Comparison of ENCODE assay signal across 18 cellular contexts in the genomic region with DNA sequence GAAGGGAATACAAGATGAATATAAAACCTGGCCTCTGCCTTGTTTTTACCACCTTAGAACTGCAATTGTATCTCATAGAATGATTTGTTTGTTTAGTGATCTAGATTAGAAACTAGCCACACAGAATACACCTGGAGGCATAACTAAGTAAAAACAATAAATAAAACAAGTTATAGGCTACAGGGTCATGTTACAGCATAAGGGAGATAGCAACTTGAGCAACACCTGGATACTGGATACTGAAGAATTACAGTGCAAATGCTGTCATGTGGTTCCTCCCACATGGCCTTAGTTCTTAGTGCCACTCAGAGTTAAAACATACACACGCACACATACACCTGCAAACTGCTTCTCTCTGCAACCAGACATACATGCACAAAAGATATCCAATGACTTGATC.
DNase-seq lines count a peak whose midpoint lies in the region; ATAC-seq and TF ChIP-seq lines count a peak whose summit lies in the region.
"Had no signal": no experiment of that assay in that cellular context is flagged by ENCODE, and none has a peak within 500 bp of the region (broad histone marks: within the 10 kb centered on the region; RNA-seq: fewer than 3 reads in every experiment).

No MANE protein-coding gene starts in this region.

- ATAC-seq in Panc1 (peak; percentile 42; the same call in 1 of the 2 replicates), HG02642 (IDR thresholded peaks at IDR 0.05; ENCODE audit: poor library complexity, unreplicated experiment) (no peak)

- no peaks in the 10 kb centered on the region for H3K9me3 ChIP-seq in Panc1 (ENCODE audit: control insufficient read depth, insufficient read depth, low read depth, low read length)
- H3K9me3 ChIP-seq in neuronal stem cell (replicated peaks in 1 of 2; ENCODE audit: control insufficient read depth in 2 of 2, insufficient read depth in 1 of 2, low read depth in 1 of 2, low read length in 2 of 2) = no peaks in the 10 kb centered on the region
- H3K9me3 ChIP-seq: testis had no signal

- intact Hi-C loops in Panc1 (cut with micrococcal nuclease; ENCODE audit: unreplicated experiment) = no loop called here

- H4K91ac ChIP-seq in neuronal stem cell (ENCODE audit: low read depth, low read length, poor library complexity) = no peak overlapping the region

- H2BK15ac ChIP-seq in neuronal stem cell (ENCODE audit: low read length) = no peak overlapping the region

- H3K4me1 ChIP-seq in Panc1 (ENCODE audit: control insufficient read depth, insufficient read depth, low read length) (no peaks in the 10 kb centered on the region; the same call in 1 of the 2 replicates), neuronal stem cell (ENCODE audit: control insufficient read depth in 2 of 2, insufficient read depth in 1 of 2, low read depth in 1 of 2, low read length in 2 of 2) (peaks cover 3 to 4% of the 10 kb centered on the region in 2 donors)
- H3K4me1 ChIP-seq: testis had no signal

- POLR2A ChIA-PET in Panc1 (lab: Charles Lee) = no interaction called here

- TF ChIP-seq CTCF in Panc1 (IDR thresholded peaks at IDR 0.05) = no peak

- peak in 2 of 3 experiments; percentile 20 to 63 for DNase-seq in NCI-H1417 (lab: John Stamatoyannopoulos, UW)
- no peak for DNase-seq in NCI-H1417 treated with DMSO at 0.1 percent for 48 hours (lab: John Stamatoyannopoulos, UW)
- DNase-seq in NCI-H2029 (lab: John Stamatoyannopoulos, UW) = peak; percentile 53
- no peak for DNase-seq in Panc1 (ENCODE audit: low read depth, low spot score)
- DNase-seq in neuronal stem cell (ENCODE audit: low spot score) = no peak
- no peak for DNase-seq in iPS-NIHi11 (ENCODE audit: low spot score)
- DNase-seq in activated effector memory CD4-positive, alpha-beta T cell treated with anti-CD3 and anti-CD28 coated beads, Interleukin-2, amount 50 U/mL, for 16 hours = no peak
- DNase-seq: 8988T; activated CD4-positive, alpha-beta T cell treated with anti-CD3 and anti-CD28 coated beads, Interleukin-2, amount 50 U/mL, for 4 hours; activated naive CD4-positive, alpha-beta T cell treated with anti-CD3 and anti-CD28 coated beads for 36 hours; DMS79; kidney glomerular epithelial cell; mesendoderm; NCI-H2171 treated with DMSO at 0.1 percent for 48 hours; SHP77; T-helper 1 cell; testis had no signal

- H3K27ac ChIP-seq in Panc1 (ENCODE audit: low read length) (no peak overlapping the region), neuronal stem cell (replicated peaks; ENCODE audit: low read length) (no peak overlapping the region)
- H3K27ac ChIP-seq: testis had no signal

- in situ Hi-C loops in Panc1 (cut with HindIII; ENCODE audit: low pct_unique_long_range_greater_than_20kb, low sequenced_read_pairs) = no loop called here

- no peak overlapping the region for H2BK5ac ChIP-seq in neuronal stem cell (ENCODE audit: low read length)

- no peak overlapping the region for H3K9ac ChIP-seq in neuronal stem cell (ENCODE audit: low read depth, low read length, poor library complexity)

- H2AFZ ChIP-seq in neuronal stem cell (ENCODE audit: low read length) = peak overlapping the region; percentile 58

- no peaks in the 10 kb centered on the region for H3K79me1 ChIP-seq in neuronal stem cell (ENCODE audit: low read depth, low read length)

- no peak overlapping the region for H3K18ac ChIP-seq in neuronal stem cell (ENCODE audit: low read length)

- BruUV-seq in Panc1 (replicated peaks; lab: Mats Ljungman, UMichigan) = no TSS peak

- H3K36me3 ChIP-seq in Panc1 (ENCODE audit: control insufficient read depth, insufficient read depth, low read length) (no peaks in the 10 kb centered on the region), neuronal stem cell (replicated peaks in 1 of 2; ENCODE audit: control insufficient read depth in 2 of 2, insufficient read depth in 2 of 2, low read length in 2 of 2) (no peaks in the 10 kb centered on the region)

- no peak overlapping the region for H3K14ac ChIP-seq in neuronal stem cell (ENCODE audit: low read length)

- no peak overlapping the region for H2BK120ac ChIP-seq in neuronal stem cell (ENCODE audit: low read depth, low read length)

- H3K27me3 ChIP-seq in Panc1 (ENCODE audit: control insufficient read depth, insufficient read depth, low read length) (no peaks in the 10 kb centered on the region), neuronal stem cell (ENCODE audit: control insufficient read depth in 3 of 3, insufficient read depth in 3 of 3, low read depth in 1 of 3, low read length in 3 of 3) (peaks cover 0 to 1% (median 0%) of the 10 kb centered on the region in 3 experiments)
- H3K27me3 ChIP-seq: testis had no signal

- no peak overlapping the region for H3K23ac ChIP-seq in neuronal stem cell (ENCODE audit: low read depth, low read length, poor library complexity)

- CTCF ChIA-PET in Panc1 (lab: Charles Lee) = no interaction called here

- WGBS in neuronal stem cell (ENCODE audit: extremely low coverage in 2 of 2, insufficient read length in 2 of 2, insufficient replicate concordance in 1 of 2), 2 donors = no CpG with 5 or more reads among the region's 1 CpG

- H2AK5ac ChIP-seq in neuronal stem cell (ENCODE audit: low read depth, low read length) = no peak overlapping the region

- no peak overlapping the region for H3K4me2 ChIP-seq in neuronal stem cell (ENCODE audit: insufficient read depth, low read length, poor library complexity, severe bottlenecking)

- H3K4ac ChIP-seq in neuronal stem cell (ENCODE audit: low read length) = no peak overlapping the region

- H2BK12ac ChIP-seq in neuronal stem cell (ENCODE audit: low read length) = no peak overlapping the region

- H3K4me3 ChIP-seq in Panc1 (ENCODE audit: low read depth in 2 of 2, low read length in 2 of 2) = no peak overlapping the region
- H3K4me3 ChIP-seq in neuronal stem cell (ENCODE audit: low read length in 2 of 2) = no peak overlapping the region
- H3K4me3 ChIP-seq: testis had no signal

- H4K8ac ChIP-seq in neuronal stem cell (ENCODE audit: low read depth, low read length) = no peak overlapping the region

Comparison
In these comparisons a context has a peak if more than half of its experiments do, and no peak if none do; other contexts are left out.
1. DNase-seq: peak in NCI-H1417 (2 of 3) and NCI-H2029 (single experiment); none in NCI-H1417 treated with DMSO at 0.1 percent for 48 hours (single experiment), Panc1 (single experiment), neuronal stem cell (single experiment), iPS-NIHi11 (single experiment) and activated effector memory CD4-positive, alpha-beta T cell treated with anti-CD3 and anti-CD28 coated beads, Interleukin-2, amount 50 U/mL, for 16 hours (single experiment).